8 cellular contexts compared by ENCODE assay signal in the genomic region with DNA sequence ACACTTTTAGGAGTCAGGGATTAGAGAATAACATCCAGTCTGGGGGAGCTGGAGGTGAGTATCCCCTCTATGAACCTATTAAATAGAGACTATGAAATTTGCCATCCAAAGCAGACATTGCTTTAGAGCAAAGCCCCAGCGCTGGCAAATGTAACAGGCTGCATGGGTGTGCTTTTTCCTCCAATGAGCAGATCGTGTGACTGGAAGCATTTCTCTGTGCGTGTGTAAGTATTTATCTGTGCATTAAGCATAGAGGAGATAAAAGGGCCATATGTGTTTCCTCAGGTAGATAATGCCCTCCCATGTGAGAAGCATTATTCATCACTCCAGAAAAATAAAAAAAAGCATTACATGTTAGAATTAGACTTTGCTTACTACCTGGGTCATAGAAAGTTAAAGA. TPM values are rescaled to one million over a fixed set of nuclear protein-coding genes. Genes with fewer than 3 reads are reported as not detected.
A peak's percentile ranks its signal among the peaks of the same experiment; 100 is the strongest.
DNase-seq lines count a peak whose midpoint lies in the region; ATAC-seq, FAIRE-seq and TF ChIP-seq lines count a peak whose summit lies in the region.

No MANE protein-coding gene starts in this region.

- CTCF ChIA-PET in SK-N-SH (lab: Yijun Ruan, JAX), result interaction anchor here (0.6 kb wide), 1 partner anchor 18 kb away, joined by 3 read pairs; no protein-coding TSS in a partner anchor

- no peak overlapping the region for H3K4me3 Mint-ChIP-seq in type B pancreatic cell

- H3K4me2 ChIP-seq in SK-N-SH, result no peak overlapping the region
- no peak overlapping the region for H3K4me2 ChIP-seq in mesendoderm (ENCODE audit: low read length)

- no peaks in the 10 kb centered on the region for H3K27me3 Mint-ChIP-seq in type B pancreatic cell

- H3K79me2 ChIP-seq in SK-N-SH (ENCODE audit: insufficient read depth) (no peaks in the 10 kb centered on the region), mesendoderm (ENCODE audit: control insufficient read depth, insufficient read depth, low read length) (no peaks in the 10 kb centered on the region)

- H3K9me3 Mint-ChIP-seq in type B pancreatic cell, result no peaks in the 10 kb centered on the region

- no peaks in the 10 kb centered on the region for H3F3A ChIP-seq in SK-N-SH (replicated peaks; ENCODE audit: insufficient read depth)

- H3K9me3 ChIP-seq in SK-N-SH, result no peaks in the 10 kb centered on the region
- no peaks in the 10 kb centered on the region for H3K9me3 ChIP-seq in thymus (ENCODE audit: control insufficient read depth)

- WGBS in SK-N-SH (ENCODE audit: low lambda C conversion rate), result 73% methylated on average over 3 of the region's 3 CpGs
- 5% methylated on average over 3 of the region's 3 CpGs for WGBS in thymus
- no CpG with 5 or more reads among the region's 3 CpGs for WGBS in mesendoderm (ENCODE audit: extremely low coverage, insufficient coverage, low lambda C conversion rate)

- no peak overlapping the region for H3K18ac ChIP-seq in mesendoderm (ENCODE audit: low read length)

- H3K36me3 ChIP-seq in SK-N-SH (replicated peaks in 1 of 2; ENCODE audit: control insufficient read depth in 1 of 2, insufficient read depth in 2 of 2, low read length in 1 of 2) (no peaks in the 10 kb centered on the region), thymus (ENCODE audit: control insufficient read depth, insufficient read depth) (no peaks in the 10 kb centered on the region), mesendoderm (ENCODE audit: control insufficient read depth, insufficient read depth, low read length) (no peaks in the 10 kb centered on the region)

- no peak overlapping the region for H3K23ac ChIP-seq in mesendoderm (ENCODE audit: low read length)

- no peaks in the 10 kb centered on the region for H4K20me1 ChIP-seq in SK-N-SH (ENCODE audit: insufficient read depth)

- no peak overlapping the region for H2BK120ac ChIP-seq in mesendoderm (ENCODE audit: low read depth, low read length)

- no peaks in the 10 kb centered on the region for H3K79me1 ChIP-seq in mesendoderm (ENCODE audit: low read length)

- TF ChIP-seq CTCF in SK-N-SH (IDR thresholded peaks at IDR 0.05), result no peak
- no peak for TF ChIP-seq CTCF in type B pancreatic cell (conservative IDR thresholded peaks at IDR 0.05)

- H2BK5ac ChIP-seq in mesendoderm (ENCODE audit: low read length), result no peak overlapping the region

- H2AFZ ChIP-seq in SK-N-SH (ENCODE audit: low read depth), result no peak overlapping the region

- no peak overlapping the region for H2BK15ac ChIP-seq in mesendoderm (replicated peaks; ENCODE audit: low read depth)

- TF ChIP-seq POLR2A in GM12891 (IDR thresholded peaks at IDR 0.05; ENCODE audit: low read depth, low read length) (no peak), H54 (IDR thresholded peaks at IDR 0.05; ENCODE audit: low read depth, low read length) (no peak)

- H3K27me3 ChIP-seq in SK-N-SH (ENCODE audit: insufficient read depth), result no peaks in the 10 kb centered on the region
- H3K27me3 ChIP-seq in thymus (ENCODE audit: control insufficient read depth, insufficient read depth), result no peaks in the 10 kb centered on the region
- no peaks in the 10 kb centered on the region for H3K27me3 ChIP-seq in mesendoderm (ENCODE audit: insufficient read depth, low read length, poor library complexity)

- POLR2A ChIA-PET in SK-N-SH (lab: Yijun Ruan, JAX), result no interaction called here

- H2AK5ac ChIP-seq in mesendoderm (ENCODE audit: low read length), result no peak overlapping the region

- ATAC-seq in left ventricle myocardium superior, result peak; percentile 38

- no peak for TF ChIP-seq RAD21 in SK-N-SH (IDR thresholded peaks at IDR 0.05; ENCODE audit: low read length)

- no peak overlapping the region for H3K4me3 ChIP-seq in SK-N-SH (ENCODE audit: low read depth in 2 of 2, low read length in 1 of 2)
- peak overlapping the region; percentile 49 for H3K4me3 ChIP-seq in thymus (ENCODE audit: low read length)
- no peak overlapping the region for H3K4me3 ChIP-seq in mesendoderm (ENCODE audit: low read length)

- H3K4me1 ChIP-seq in SK-N-SH (ENCODE audit: control insufficient read depth in 1 of 2, insufficient read depth in 2 of 2, low read depth in 1 of 2, low read length in 1 of 2), result peaks cover 0 to 7% of the 10 kb centered on the region in 2 experiments; a peak in 2 of 4 replicates
- peaks cover 10% of the 10 kb centered on the region for H3K4me1 ChIP-seq in thymus (ENCODE audit: control insufficient read depth, insufficient read depth, low read length)
- no peaks in the 10 kb centered on the region for H3K4me1 ChIP-seq in mesendoderm (ENCODE audit: control insufficient read depth, low read depth, low read length)

- H3K27ac ChIP-seq in SK-N-SH (ENCODE audit: low read depth in 2 of 2, low read length in 1 of 2), result no peak overlapping the region
- no peak overlapping the region for H3K27ac ChIP-seq in thymus (ENCODE audit: low read depth)
- no peak overlapping the region for H3K27ac ChIP-seq in mesendoderm (ENCODE audit: low read depth, low read length)

- no peak overlapping the region for H4K8ac ChIP-seq in mesendoderm (ENCODE audit: low read depth, low read length)

- intact Hi-C loops in left ventricle myocardium superior (cut with micrococcal nuclease), result no loop called here

- H3K56ac ChIP-seq in mesendoderm (ENCODE audit: low read length), result no peak overlapping the region

- H3K36me3 Mint-ChIP-seq in type B pancreatic cell, result peaks cover 3% of the 10 kb centered on the region

- H3K9ac ChIP-seq in SK-N-SH, result no peak overlapping the region
- H3K9ac ChIP-seq in mesendoderm (ENCODE audit: low read length), result no peak overlapping the region

- no peak overlapping the region for H3K27ac Mint-ChIP-seq in type B pancreatic cell

- no peaks in the 10 kb centered on the region for H3K9me2 ChIP-seq in SK-N-SH

- no peak for TF ChIP-seq EP300 in SK-N-SH (IDR thresholded peaks at IDR 0.05; ENCODE audit: borderline replicate concordance in 1 of 2, low read depth in 1 of 2, low read length in 1 of 2)

- no peak for DNase-seq in GM12891 (ENCODE audit: insufficient read length, low spot score)
- no peak for DNase-seq in H54 (ENCODE audit: insufficient read length, low spot score)
- peak; percentile 37 for DNase-seq in SK-N-SH
- no peak for DNase-seq in left ventricle myocardium superior
- DNase-seq in type B pancreatic cell (ENCODE audit: extremely low spot score, unreplicated experiment), result no peak
- no peak for DNase-seq in mesendoderm
- no peak for DNase-seq in effector CD8-positive, alpha-beta T cell (lab: John Stamatoyannopoulos, UW)

- peaks cover 8% of the 10 kb centered on the region for H3K4me1 Mint-ChIP-seq in type B pancreatic cell (ENCODE audit: unreplicated experiment)

- no peak overlapping the region for H3K4ac ChIP-seq in mesendoderm (ENCODE audit: low read depth, low read length)

- no peak overlapping the region for H4K5ac ChIP-seq in mesendoderm (ENCODE audit: low read length)

- FAIRE-seq in GM12891 (lab: Jason Lieb, UNC), result peak; percentile 88
- peak; percentile 62 for FAIRE-seq in H54 (lab: Jason Lieb, UNC)

TF ChIP-seq in GM12891, 5 proteins besides CTCF, POLR2A, EP300 and RAD21:
- TF ChIP-seq POLR2AphosphoS5 (IDR thresholded peaks at IDR 0.05; ENCODE audit: low read depth, low read length) (no peak), TAF1 (IDR thresholded peaks at IDR 0.05; ENCODE audit: low read depth, low read length) (no peak), SPI1 (IDR thresholded peaks at IDR 0.05; ENCODE audit: low read depth, low read length) (no peak), POU2F2 (IDR thresholded peaks at IDR 0.05; ENCODE audit: low read depth, low read length) (no peak), PAX5 (IDR thresholded peaks at IDR 0.05; ENCODE audit: insufficient read depth, low read length, severe bottlenecking) (no peak)

TF ChIP-seq in SK-N-SH, 30 proteins besides CTCF, POLR2A, EP300 and RAD21:
- TF ChIP-seq GATA2 (CRISPR knock-in tag; IDR thresholded peaks at IDR 0.05) (peak; percentile 54), RCOR1 (IDR thresholded peaks at IDR 0.05; ENCODE audit: low read length) (peak; percentile 85), CHD2 (IDR thresholded peaks at IDR 0.05; ENCODE audit: low read length, partially characterized antibody) (no peak)

RNA-seq across cellular contexts. Expression of a gene that starts 0.9 kb away (rescaled TPM):
- 14.0 TPM for polyA plus RNA-seq in GM12891 (2012; ENCODE audit: low read depth, missing spikeins)
- 0.03 and 0.26 TPM in 2 replicates for polyA plus RNA-seq in SK-N-SH (2012; rRNA removed)
- 0.05 and 0.06 TPM in 2 replicates for polyA plus RNA-seq in SK-N-SH (2012; cell fraction: cytosol; rRNA removed)
- 1.7 and 2.2 TPM in 2 replicates for polyA plus RNA-seq in SK-N-SH (2012; cell fraction: nucleus; rRNA removed)
- total RNA-seq in left ventricle myocardium superior, result 1.8 TPM
- polyA plus RNA-seq in thymus, result 7.4 TPM
- total RNA-seq in type B pancreatic cell (ENCODE audit: low replicate concordance), result 0.45 and 1.8 TPM in 2 replicates
- polyA plus RNA-seq in mesendoderm (2013, experiment 1 of 2), result 0.24 TPM
- polyA plus RNA-seq in mesendoderm (2013, experiment 2 of 2), result 0.18 TPM

RNA-seq across cellular contexts. Expression of a gene that starts 52.2 kb away (rescaled TPM):
- 4.0 TPM for polyA plus RNA-seq in GM12891 (2012; ENCODE audit: low read depth, missing spikeins)
- polyA plus RNA-seq in SK-N-SH (2012; rRNA removed) (2.9 and 4.0 TPM in 2 replicates), thymus (9.6 TPM)
- polyA plus RNA-seq in SK-N-SH (2012; cell fraction: cytosol; rRNA removed), result 5.5 and 6.6 TPM in 2 replicates
- polyA plus RNA-seq in SK-N-SH (2012; cell fraction: nucleus; rRNA removed), result 1.1 and 2.2 TPM in 2 replicates
- total RNA-seq in left ventricle myocardium superior (5.4 TPM), type B pancreatic cell (ENCODE audit: low replicate concordance) (9.0 and 12.0 TPM in 2 replicates)
- polyA plus RNA-seq in mesendoderm (2013, experiment 1 of 2), result 5.3 TPM
- polyA plus RNA-seq in mesendoderm (2013, experiment 2 of 2), result 5.1 TPM

RNA-seq across cellular contexts. Expression of a gene that starts 55.1 kb away (rescaled TPM):
- 3.6 TPM for polyA plus RNA-seq in GM12891 (2012; ENCODE audit: low read depth, missing spikeins)
- 3.3 and 4.7 TPM in 2 replicates for polyA plus RNA-seq in SK-N-SH (2012; rRNA removed)
- 5.5 and 6.8 TPM in 2 replicates for polyA plus RNA-seq in SK-N-SH (2012; cell fraction: cytosol; rRNA removed)
- polyA plus RNA-seq in SK-N-SH (2012; cell fraction: nucleus; rRNA removed), result 3.6 and 6.9 TPM in 2 replicates
- 7.7 TPM for total RNA-seq in left ventricle myocardium superior
- polyA plus RNA-seq in thymus, result 22.3 TPM
- 8.7 and 10.0 TPM in 2 replicates for total RNA-seq in type B pancreatic cell (ENCODE audit: low replicate concordance)
- 4.4 TPM for polyA plus RNA-seq in mesendoderm (2013, experiment 1 of 2)
- 4.4 TPM for polyA plus RNA-seq in mesendoderm (2013, experiment 2 of 2)
